In genomic region chr10:287814-288213, GRCh38 we compare ENCODE assay signal across 13 cellular contexts.
DNase-seq lines count a peak whose midpoint lies in the region; ATAC-seq and TF ChIP-seq lines count a peak whose summit lies in the region.
"Had no signal": no experiment of that assay in that cellular context is flagged by ENCODE, and none has a peak within 500 bp of the region (broad histone marks: within the 10 kb centered on the region; RNA-seq: fewer than 3 reads in every experiment).

No MANE protein-coding gene starts in this region.

- H3K27me3 ChIP-seq in neural progenitor cell: no peaks in the 10 kb centered on the region
- H3K27me3 ChIP-seq: colonic mucosa had no signal

- no peak overlapping the region for H3K27ac ChIP-seq in neural progenitor cell
- H3K27ac ChIP-seq: colonic mucosa had no signal

- H3K9me3 ChIP-seq in neural progenitor cell (ENCODE audit: low read depth): no peaks in the 10 kb centered on the region
- H3K9me3 ChIP-seq: colonic mucosa had no signal

- peaks cover 5% of the 10 kb centered on the region for H4K20me1 ChIP-seq in neural progenitor cell (ENCODE audit: low read depth)

- peaks cover 6% of the 10 kb centered on the region for H3K27me3 Mint-ChIP-seq in endothelial cell (ENCODE audit: unreplicated experiment)
- H3K27me3 Mint-ChIP-seq in neural progenitor cell (ENCODE audit: insufficient read depth, low read depth): peaks cover 2% of the 10 kb centered on the region
- H3K27me3 Mint-ChIP-seq: activated CD8-positive, alpha-beta T cell treated with anti-CD3 and anti-CD28 coated beads for 36 hours had no signal

- no peaks in the 10 kb centered on the region for H3K4me1 ChIP-seq in neural progenitor cell
- H3K4me1 ChIP-seq: colonic mucosa had no signal

- no peak overlapping the region for H2AFZ ChIP-seq in neural progenitor cell (replicated peaks)

- H3K9me3 Mint-ChIP-seq in endothelial cell (ENCODE audit: unreplicated experiment) (no peaks in the 10 kb centered on the region), neural progenitor cell (no peaks in the 10 kb centered on the region)
- H3K9me3 Mint-ChIP-seq: activated CD8-positive, alpha-beta T cell treated with anti-CD3 and anti-CD28 coated beads for 36 hours had no signal

- no peaks in the 10 kb centered on the region for H3K79me2 ChIP-seq in neural progenitor cell (ENCODE audit: low read depth)

- H3K4me3 Mint-ChIP-seq in endothelial cell (ENCODE audit: unreplicated experiment) (no peak overlapping the region), neural progenitor cell (no peak overlapping the region)
- H3K4me3 Mint-ChIP-seq: activated CD8-positive, alpha-beta T cell treated with anti-CD3 and anti-CD28 coated beads for 36 hours had no signal

- peak; percentile 35 for DNase-seq in EH (ENCODE audit: low read depth)
- DNase-seq in LoVo (ENCODE audit: low spot score): peak; percentile 23
- DNase-seq in endothelial cell (ENCODE audit: low spot score): peak; percentile 33
- DNase-seq in neural progenitor cell (ENCODE audit: low spot score): peak; percentile 28
- no peak for DNase-seq in MV-4-11 (lab: John Stamatoyannopoulos, UW)
- no peak for DNase-seq in NCI-H1048 (lab: John Stamatoyannopoulos, UW)
- DNase-seq in NOMO-1 treated with DMSO at 0.1 percent for 48 hours (lab: John Stamatoyannopoulos, UW; ENCODE audit: unreplicated experiment): no peak
- DNase-seq: activated CD8-positive, alpha-beta T cell treated with anti-CD3 and anti-CD28 coated beads for 36 hours; colonic mucosa; NCI-H1417; NCI-H526; stimulated activated CD4-positive, alpha-beta T cell treated with anti-CD3 and anti-CD28 coated beads, Interleukin-4, amount 100 ng/mL, for 4 hours had no signal

- no peak overlapping the region for H3K4me2 ChIP-seq in neural progenitor cell

- peaks cover 13% of the 10 kb centered on the region for H3K4me1 Mint-ChIP-seq in endothelial cell (ENCODE audit: unreplicated experiment)
- H3K4me1 Mint-ChIP-seq in neural progenitor cell: peaks cover 2% of the 10 kb centered on the region

- H3K36me3 Mint-ChIP-seq in endothelial cell (ENCODE audit: low read depth, unreplicated experiment) (peaks cover 45% of the 10 kb centered on the region), neural progenitor cell (peaks cover 35% of the 10 kb centered on the region)

- H3F3A ChIP-seq in neural progenitor cell (ENCODE audit: low read depth): no peaks in the 10 kb centered on the region

- no peaks in the 10 kb centered on the region for H3K36me3 ChIP-seq in neural progenitor cell
- H3K36me3 ChIP-seq: colonic mucosa had no signal

- no peak overlapping the region for H3K4me3 ChIP-seq in neural progenitor cell
- H3K4me3 ChIP-seq: colonic mucosa had no signal

- ATAC-seq in HG02571 (IDR thresholded peaks at IDR 0.05; ENCODE audit: unreplicated experiment): no peak
- ATAC-seq: activated CD8-positive, alpha-beta T cell treated with anti-CD3 and anti-CD28 coated beads for 36 hours had no signal

- H3K9ac ChIP-seq in neural progenitor cell: no peak overlapping the region

- H3K27ac Mint-ChIP-seq in endothelial cell (ENCODE audit: unreplicated experiment): no peak overlapping the region
- no peak overlapping the region for H3K27ac Mint-ChIP-seq in neural progenitor cell
- H3K27ac Mint-ChIP-seq: activated CD8-positive, alpha-beta T cell treated with anti-CD3 and anti-CD28 coated beads for 36 hours had no signal

- TF ChIP-seq CTCF in endothelial cell (IDR thresholded peaks at IDR 0.05; ENCODE audit: unreplicated experiment) (peak; percentile 53), neural progenitor cell (IDR thresholded peaks at IDR 0.05) (peak; percentile 33)

Comparison
In these comparisons a context has a peak if more than half of its experiments do, and no peak if none do; other contexts are left out.
1. DNase-seq: peak in EH (single experiment), LoVo (single experiment), endothelial cell (single experiment) and neural progenitor cell (single experiment); none in MV-4-11 (single experiment), NCI-H1048 (single experiment) and NOMO-1 treated with DMSO at 0.1 percent for 48 hours (single experiment).